ENCODE assay signal across 15 cellular contexts in the genomic region with DNA sequence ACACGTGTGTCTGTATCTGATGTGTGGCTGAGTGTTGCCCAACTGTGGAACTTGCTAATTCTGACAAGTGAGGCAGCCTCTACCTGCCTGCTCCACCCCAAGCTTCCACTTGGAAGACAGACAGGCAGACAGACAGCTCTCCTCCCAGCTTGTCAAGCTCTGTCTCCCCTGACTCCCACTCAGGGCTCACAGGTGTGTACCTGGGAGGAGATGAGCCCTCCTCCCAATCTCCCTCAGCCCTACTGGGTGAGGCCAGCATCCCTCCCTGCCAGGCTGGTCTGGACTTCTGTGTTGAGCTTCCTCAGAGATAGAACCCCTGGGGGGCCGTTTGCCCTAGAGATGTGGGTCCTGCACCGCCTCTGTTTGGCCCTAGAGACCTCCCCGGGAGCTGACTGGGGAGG. TPM values are rescaled to one million over a fixed set of nuclear protein-coding genes. Genes with fewer than 3 reads are reported as not detected.
DNase-seq lines count a peak whose midpoint lies in the region; ATAC-seq, FAIRE-seq and TF ChIP-seq lines count a peak whose summit lies in the region.
"Had no signal": no experiment of that assay in that cellular context is flagged by ENCODE, and none has a peak within 500 bp of the region (broad histone marks: within the 10 kb centered on the region; RNA-seq: fewer than 3 reads in every experiment).

No MANE protein-coding gene starts in this region.

- intact Hi-C loops in adrenal gland (cut with DNase I) = no loop called here

- H3K4me3 Mint-ChIP-seq in activated naive CD8-positive, alpha-beta T cell = peak overlapping the region; percentile 76
- no peak overlapping the region for H3K4me3 Mint-ChIP-seq in activated naive CD8-positive, alpha-beta T cell treated with anti-CD3 and anti-CD28 coated beads for 36 hours
- peak overlapping the region; percentile 36; the same call in 1 of the 2 replicates for H3K4me3 Mint-ChIP-seq in WTC11
- peak overlapping the region in 3 of 5 donors; percentile 18 to 47 (median 41) for H3K4me3 Mint-ChIP-seq in immature natural killer cell
- H3K4me3 Mint-ChIP-seq: stimulated activated memory B cell treated with anti-CD40 and anti-IgM and Interleukin-4, amounts not matched to agents 10 μg/mL and 1 μg/mL and 100 μg/mL, for 72 hours had no signal

- TF ChIP-seq CTCF in WTC11 (IDR thresholded peaks at IDR 0.05) = no peak
- no peak for TF ChIP-seq CTCF in adrenal gland (IDR thresholded peaks at IDR 0.05)

- H3K4me1 Mint-ChIP-seq in activated naive CD8-positive, alpha-beta T cell (ENCODE audit: low read depth) = peaks cover 26% of the 10 kb centered on the region
- H3K4me1 Mint-ChIP-seq in activated naive CD8-positive, alpha-beta T cell treated with anti-CD3 and anti-CD28 coated beads for 36 hours = peaks cover 18% of the 10 kb centered on the region
- H3K4me1 Mint-ChIP-seq in WTC11 (peaks cover 32% of the 10 kb centered on the region), immature natural killer cell (peaks cover 14 to 19% of the 10 kb centered on the region in 2 donors)

- POLR2A ChIA-PET in WTC11 (lab: Charles Lee) = interaction anchor here (1.1 to 1.5 kb wide), 2 partner anchors 14 to 41 kb away, joined by 3 to 5 read pairs; no protein-coding TSS in a partner anchor

- ATAC-seq in WTC11 = no peak

- WGBS in adrenal gland, 4 donors = 54 to 67% (median 60%) methylated on average over 4 of the region's 4 CpGs; no CpG with 5 or more reads in 1 of the 4 donors

- H3K9me3 Mint-ChIP-seq in activated naive CD8-positive, alpha-beta T cell (ENCODE audit: low read depth) = no peaks in the 10 kb centered on the region
- no peaks in the 10 kb centered on the region for H3K9me3 Mint-ChIP-seq in activated naive CD8-positive, alpha-beta T cell treated with anti-CD3 and anti-CD28 coated beads for 36 hours
- H3K9me3 Mint-ChIP-seq in WTC11 = no peaks in the 10 kb centered on the region
- H3K9me3 Mint-ChIP-seq in immature natural killer cell = no peaks in the 10 kb centered on the region
- H3K9me3 Mint-ChIP-seq: stimulated activated memory B cell treated with anti-CD40 and anti-IgM and Interleukin-4, amounts not matched to agents 10 μg/mL and 1 μg/mL and 100 μg/mL, for 72 hours had no signal

- peaks cover 14 to 19% of the 10 kb centered on the region in 2 donors for H3K4me1 ChIP-seq in adrenal gland (replicated peaks in 1 of 2)

- H3K27ac ChIP-seq in temporal lobe (ENCODE audit: low read depth, low read length) = peak overlapping the region; percentile 54
- H3K27ac ChIP-seq in adrenal gland = no peak overlapping the region

- H3K36me3 ChIP-seq in adrenal gland (replicated peaks in 1 of 2) = no peaks in the 10 kb centered on the region

- peaks cover 45% of the 10 kb centered on the region for H3K27me3 ChIP-seq in adrenal gland

- no peak overlapping the region for H3K4me3 ChIP-seq in adrenal gland

- no peak overlapping the region for H3K27ac Mint-ChIP-seq in activated naive CD8-positive, alpha-beta T cell
- no peak overlapping the region for H3K27ac Mint-ChIP-seq in activated naive CD8-positive, alpha-beta T cell treated with anti-CD3 and anti-CD28 coated beads for 36 hours
- H3K27ac Mint-ChIP-seq in WTC11 (no peak overlapping the region), immature natural killer cell (no peak overlapping the region)
- H3K27ac Mint-ChIP-seq: stimulated activated memory B cell treated with anti-CD40 and anti-IgM and Interleukin-4, amounts not matched to agents 10 μg/mL and 1 μg/mL and 100 μg/mL, for 72 hours had no signal

- no peak for FAIRE-seq in H54 (lab: Jason Lieb, UNC)

- CTCF ChIA-PET in WTC11 (lab: Charles Lee) = interaction anchor here (0.8 to 14.1 kb wide), 9 partner anchors 8 to 113 kb away, joined by 3 to 268 read pairs (median 10); no protein-coding TSS in a partner anchor

- no peaks in the 10 kb centered on the region for H3K9me3 ChIP-seq in adrenal gland (replicated peaks in 1 of 3)

- H3K36me3 Mint-ChIP-seq in activated naive CD8-positive, alpha-beta T cell = no peaks in the 10 kb centered on the region
- no peaks in the 10 kb centered on the region for H3K36me3 Mint-ChIP-seq in activated naive CD8-positive, alpha-beta T cell treated with anti-CD3 and anti-CD28 coated beads for 36 hours
- no peaks in the 10 kb centered on the region for H3K36me3 Mint-ChIP-seq in WTC11
- H3K36me3 Mint-ChIP-seq in immature natural killer cell = no peaks in the 10 kb centered on the region
- H3K36me3 Mint-ChIP-seq: stimulated activated memory B cell treated with anti-CD40 and anti-IgM and Interleukin-4, amounts not matched to agents 10 μg/mL and 1 μg/mL and 100 μg/mL, for 72 hours had no signal

- DNase-seq in activated naive CD8-positive, alpha-beta T cell treated with anti-CD3 and anti-CD28 coated beads for 36 hours = no peak
- no peak for DNase-seq in WTC11 (ENCODE audit: low spot score)
- no peak for DNase-seq in immature natural killer cell
- no peak for DNase-seq in H54 (ENCODE audit: insufficient read length, low spot score)
- DNase-seq in adrenal gland = no peak
- DNase-seq in NCI-H1694 treated with DMSO at 0.1 percent for 48 hours (lab: John Stamatoyannopoulos, UW) = no peak
- DNase-seq: activated CD4-positive, alpha-beta T cell treated with anti-CD3 and anti-CD28 coated beads, Interleukin-2, amount 50 U/mL, for 1 hour; activated gamma-delta T cell treated with Interleukin-2 at 50 U/mL for 16 hours; AML-193; midbrain; retina; T-helper 1 cell had no signal

- TF ChIP-seq POLR2A in H54 (IDR thresholded peaks at IDR 0.05; ENCODE audit: low read depth, low read length) (no peak), adrenal gland (IDR thresholded peaks at IDR 0.05) (no peak)

- peaks cover 15% of the 10 kb centered on the region for H3K27me3 Mint-ChIP-seq in activated naive CD8-positive, alpha-beta T cell
- H3K27me3 Mint-ChIP-seq in activated naive CD8-positive, alpha-beta T cell treated with anti-CD3 and anti-CD28 coated beads for 36 hours = peaks cover 63% of the 10 kb centered on the region
- H3K27me3 Mint-ChIP-seq in WTC11 (ENCODE audit: low read depth) (peaks cover 54% of the 10 kb centered on the region), immature natural killer cell (ENCODE audit: low read depth in 3 of 3) (peaks cover 6 to 32% (median 19%) of the 10 kb centered on the region in 3 donors)

TF ChIP-seq in WTC11, 78 proteins besides CTCF, POLR2A, EP300 and RAD21:
- TF ChIP-seq NFYB (CRISPR knock-in tag; conservative IDR thresholded peaks at IDR 0.05; ENCODE audit: low read depth) = no peak
- TF ChIP-seq EMX1 (CRISPR knock-in tag; IDR thresholded peaks at IDR 0.05) = no peak
TF ChIP-seq in WTC11: peak in this region for 0.

RNA-seq across cellular contexts. Expression of a gene that starts 1.0 kb away (rescaled TPM):
- total RNA-seq in activated naive CD8-positive, alpha-beta T cell treated with anti-CD3 and anti-CD28 coated beads for 36 hours = not detected
- total RNA-seq in WTC11 (2021) (not detected in 3 replicates), temporal lobe (8.9 TPM), adrenal gland (1 to 10 TPM in 2 of 8 donors, under 1 TPM in 1, not detected in 5; 0.94 to 3.0 (median 2.8) TPM)
- polyA plus RNA-seq in immature natural killer cell (not detected), adrenal gland (1 to 10 TPM; 1.4 to 3.8 (median 1.8) TPM)

RNA-seq across cellular contexts. Expression of a gene that starts 41.5 kb away (rescaled TPM):
- total RNA-seq in activated naive CD8-positive, alpha-beta T cell treated with anti-CD3 and anti-CD28 coated beads for 36 hours = 100 to 1,000 TPM; 408 to 428 TPM
- 244 to 334 TPM (median 265 TPM) in 3 replicates for total RNA-seq in WTC11 (2021)
- polyA plus RNA-seq in immature natural killer cell = 100 to 1,000 TPM; 134 to 162 (median 156) TPM
- 66.9 TPM for total RNA-seq in temporal lobe
- 100 to 1,000 TPM; 103 to 398 (median 164) TPM for total RNA-seq in adrenal gland
- 100 to 1,000 TPM; 123 to 221 (median 155) TPM for polyA plus RNA-seq in adrenal gland
